Comparison of ENCODE assay signal across 16 cellular contexts in genomic region chr20:53859684-53860083, GRCh38.
DNase-seq lines count a peak whose midpoint lies in the region; ATAC-seq and TF ChIP-seq lines count a peak whose summit lies in the region.
"Had no signal": no experiment of that assay in that cellular context is flagged by ENCODE, and none has a peak within 500 bp of the region (broad histone marks: within the 10 kb centered on the region; RNA-seq: fewer than 3 reads in every experiment).

No MANE protein-coding gene starts in this region.

- TF ChIP-seq EP300 in gastroesophageal sphincter (IDR thresholded peaks at IDR 0.05) = no peak

- no peak for TF ChIP-seq CTCF in gastroesophageal sphincter (IDR thresholded peaks at IDR 0.05)
- no peak for TF ChIP-seq CTCF in nephron (IDR thresholded peaks at IDR 0.05; ENCODE audit: unreplicated experiment in 3 of 3)
- no peak for TF ChIP-seq CTCF in chondrocyte (IDR thresholded peaks at IDR 0.05)

- H3K27me3 ChIP-seq in ACC112 (ENCODE audit: insufficient read depth, low read length) (no peaks in the 10 kb centered on the region), gastroesophageal sphincter (no peaks in the 10 kb centered on the region)

- peak; percentile 78 for DNase-seq in NCI-H2171 treated with DMSO at 0.1 percent for 48 hours (lab: John Stamatoyannopoulos, UW)
- DNase-seq in NCI-H748 treated with DMSO at 0.1 percent for 48 hours (lab: John Stamatoyannopoulos, UW) = no peak
- DNase-seq in chondrocyte (ENCODE audit: low spot score) = no peak
- DNase-seq: activated gamma-delta T cell; effector CD4-positive, alpha-beta T cell; KG1; NCI-H1436 treated with DMSO at 0.1 percent for 48 hours; NCI-H510A treated with DMSO at 0.1 percent for 48 hours; PC-9; stimulated activated CD4-positive, alpha-beta T cell treated with anti-CD3 and anti-CD28 coated beads, Interleukin-4, amount 100 ng/mL, for 4 hours had no signal

- WGBS in gastroesophageal sphincter (ENCODE audit: low coverage in 1 of 2), 2 donors = 38 to 62% methylated on average over 3 to 5 of the region's 5 CpGs

- H3K4me3 Mint-ChIP-seq in nephron (no peak overlapping the region), chondrocyte (ENCODE audit: unreplicated experiment) (no peak overlapping the region)

- no peaks in the 10 kb centered on the region for H3K9me3 ChIP-seq in gastroesophageal sphincter
- H3K9me3 ChIP-seq: A549 had no signal

- H3K36me3 Mint-ChIP-seq in nephron (ENCODE audit: low read depth) (no peaks in the 10 kb centered on the region), chondrocyte (ENCODE audit: low read depth) (no peaks in the 10 kb centered on the region)

- peaks cover 3% of the 10 kb centered on the region for H3K27me3 Mint-ChIP-seq in nephron (ENCODE audit: low read depth)
- no peaks in the 10 kb centered on the region for H3K27me3 Mint-ChIP-seq in chondrocyte (ENCODE audit: low read depth)

- no peak overlapping the region for H3K27ac ChIP-seq in ACC112 (ENCODE audit: low read depth, low read length)
- no peak overlapping the region for H3K27ac ChIP-seq in gastroesophageal sphincter
- H3K27ac ChIP-seq: PC-9 had no signal

- H3K9me3 Mint-ChIP-seq in nephron (no peaks in the 10 kb centered on the region), chondrocyte (ENCODE audit: low read depth) (no peaks in the 10 kb centered on the region)

- H3K4me3 ChIP-seq in ACC112 (ENCODE audit: low read depth, low read length) (no peak overlapping the region), gastroesophageal sphincter (no peak overlapping the region)
- H3K4me3 ChIP-seq: A549, PC-9 had no signal

- H3K4me1 Mint-ChIP-seq in nephron (peaks cover 21% of the 10 kb centered on the region), chondrocyte (ENCODE audit: low read depth) (peaks cover 8% of the 10 kb centered on the region)

- peak overlapping the region; percentile 64 for H2AFZ ChIP-seq in ACC112 (ENCODE audit: low read length, unreplicated experiment)
- H2AFZ ChIP-seq: PC-9 had no signal

- H3K79me2 ChIP-seq in ACC112 (ENCODE audit: control insufficient read depth, insufficient read depth, low read length, unreplicated experiment) = no peaks in the 10 kb centered on the region

- H3K36me3 ChIP-seq in ACC112 (ENCODE audit: insufficient read depth, low read length) = no peaks in the 10 kb centered on the region
- no peaks in the 10 kb centered on the region for H3K36me3 ChIP-seq in gastroesophageal sphincter

- peak overlapping the region in 2 of 3 experiments; percentile 33 to 43 for H3K27ac Mint-ChIP-seq in nephron
- no peak overlapping the region for H3K27ac Mint-ChIP-seq in chondrocyte (ENCODE audit: unreplicated experiment)

- ATAC-seq in gastroesophageal sphincter (peak; percentile 39), GM18861 (IDR thresholded peaks at IDR 0.05; ENCODE audit: unreplicated experiment) (no peak), HG03469 (IDR thresholded peaks at IDR 0.05; ENCODE audit: unreplicated experiment) (no peak)
- ATAC-seq: A549 had no signal

- H3K4me1 ChIP-seq in ACC112 (ENCODE audit: control insufficient read depth, insufficient read depth, low read length, unreplicated experiment) = peaks cover 9% of the 10 kb centered on the region
- peaks cover 0 to 7% (median 4%) of the 10 kb centered on the region in 3 donors for H3K4me1 ChIP-seq in gastroesophageal sphincter

- no peak for TF ChIP-seq POLR2A in gastroesophageal sphincter (IDR thresholded peaks at IDR 0.05)
